Comparison of ENCODE assay signal across 18 cellular contexts in the genomic region with DNA sequence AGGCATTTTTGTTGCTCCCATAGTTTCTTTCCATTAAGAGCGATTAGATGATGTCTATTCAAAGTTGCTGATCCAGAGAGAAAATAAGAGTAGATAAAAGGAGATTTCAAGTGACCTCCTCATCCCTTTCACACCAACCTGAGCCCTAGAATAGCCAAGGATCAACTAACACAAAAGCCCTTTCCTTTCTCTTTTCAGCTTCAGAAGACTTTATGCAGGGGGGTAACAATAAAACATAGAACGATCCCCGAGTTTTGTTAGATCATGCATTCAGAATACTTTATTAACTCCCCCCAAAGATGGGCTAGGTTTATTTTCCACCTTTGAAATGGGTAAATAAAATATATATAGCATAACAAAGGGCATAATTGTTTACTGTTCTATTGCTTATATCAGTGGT. TPM values are rescaled to one million over a fixed set of nuclear protein-coding genes. Genes with fewer than 3 reads are reported as not detected.
DNase-seq lines count a peak whose midpoint lies in the region; ATAC-seq and TF ChIP-seq lines count a peak whose summit lies in the region.
"Had no signal": no experiment of that assay in that cellular context is flagged by ENCODE, and none has a peak within 500 bp of the region (broad histone marks: within the 10 kb centered on the region; RNA-seq: fewer than 3 reads in every experiment).

No MANE protein-coding gene starts in this region.

- no TSS peak for BruUV-seq in PC-3 (replicated peaks; lab: Mats Ljungman, UMichigan)

- POLR2A ChIA-PET in PC-3 (lab: Charles Lee; ENCODE audit: unreplicated experiment) = interaction anchor here (0.7 kb wide), 1 partner anchor 24 kb away, joined by 4 read pairs; no protein-coding TSS in a partner anchor

- no peaks in the 10 kb centered on the region for H4K20me1 ChIP-seq in PC-3 (ENCODE audit: low read length)
- H4K20me1 ChIP-seq in neural progenitor cell (ENCODE audit: low read depth) = peaks cover 34% of the 10 kb centered on the region

- no peaks in the 10 kb centered on the region for H3K9me3 ChIP-seq in PC-3 (ENCODE audit: low read length)
- H3K9me3 ChIP-seq in esophagus muscularis mucosa = no peaks in the 10 kb centered on the region
- no peaks in the 10 kb centered on the region for H3K9me3 ChIP-seq in neural progenitor cell (ENCODE audit: low read depth)
- H3K9me3 ChIP-seq: A549 had no signal

- no peak overlapping the region for H3K9ac ChIP-seq in PC-3 (ENCODE audit: low read length)
- H3K9ac ChIP-seq in neural progenitor cell = no peak overlapping the region
- H3K9ac ChIP-seq: KMS-11 had no signal

- H3K4me2 ChIP-seq in PC-3 (ENCODE audit: low read length) = 0 out of 2 replicates have a peak overlapping the region, but pooled peaks have one; percentile 17
- H3K4me2 ChIP-seq in neural progenitor cell = peak overlapping the region; percentile 90
- H3K4me2 ChIP-seq: A549, KMS-11 had no signal

- H3K27ac ChIP-seq in PC-3 (ENCODE audit: low read length) = no peak overlapping the region
- H3K27ac ChIP-seq in esophagus muscularis mucosa (replicated peaks in 1 of 4) = peak overlapping the region; percentile 15 to 95 (median 91)
- no peak overlapping the region for H3K27ac ChIP-seq in neural progenitor cell
- H3K27ac ChIP-seq: A549, C4-2B, KMS-11 had no signal

- H3F3A ChIP-seq in PC-3 (ENCODE audit: low read length, unreplicated experiment) (no peaks in the 10 kb centered on the region), neural progenitor cell (ENCODE audit: low read depth) (peaks cover 90% of the 10 kb centered on the region)

- TF ChIP-seq CTCF in GM13977 (IDR thresholded peaks at IDR 0.05; ENCODE audit: extremely low read depth, insufficient read depth, missing control alignments) (no peak), PC-3 (conservative IDR thresholded peaks at IDR 0.05; ENCODE audit: low read depth, low read length) (no peak), esophagus muscularis mucosa (IDR thresholded peaks at IDR 0.05) (no peak), neural progenitor cell (IDR thresholded peaks at IDR 0.05) (no peak)

- 75% methylated on average over 3 of the region's 3 CpGs for WGBS in esophagus muscularis mucosa

- peak overlapping the region; percentile 86 for H3K4me3 Mint-ChIP-seq in neural progenitor cell
- H3K4me3 Mint-ChIP-seq: H9 had no signal

- H3K36me3 Mint-ChIP-seq in neural progenitor cell = peaks cover 4% of the 10 kb centered on the region

- H3K79me2 ChIP-seq in PC-3 (ENCODE audit: low read length) = peaks cover 99% of the 10 kb centered on the region
- H3K79me2 ChIP-seq in neural progenitor cell (ENCODE audit: low read depth) = no peaks in the 10 kb centered on the region

- CTCF ChIA-PET in PC-3 (lab: Charles Lee) = interaction anchor here (0.6 kb wide), 1 partner anchor 1746 kb away, joined by 4 read pairs; no protein-coding TSS in a partner anchor

- H3K4me1 Mint-ChIP-seq in neural progenitor cell = peaks cover 78% of the 10 kb centered on the region

- H3K4me1 ChIP-seq in PC-3 (ENCODE audit: insufficient read depth, low read length) (peaks cover 27% of the 10 kb centered on the region), esophagus muscularis mucosa (peaks cover 34 to 80% (median 64%) of the 10 kb centered on the region in 4 donors), neural progenitor cell (peaks cover 75% of the 10 kb centered on the region)

- H3K27ac Mint-ChIP-seq in neural progenitor cell = peak overlapping the region; percentile 92
- H3K27ac Mint-ChIP-seq: H9 had no signal

- intact Hi-C loops in PC-3 (cut with micrococcal nuclease) (loop anchor here (5.0 kb wide), 2 partner anchors 149 to 1669 kb away; no protein-coding TSS in a partner anchor), esophagus muscularis mucosa (cut with DNase I) (no loop called here)

- no peak for TF ChIP-seq POLR2A in esophagus muscularis mucosa (IDR thresholded peaks at IDR 0.05; ENCODE audit: low read depth)

- H3K27me3 ChIP-seq in PC-3 (ENCODE audit: low read length) = no peaks in the 10 kb centered on the region
- peaks cover 0 to 35% (median 2%) of the 10 kb centered on the region in 4 donors for H3K27me3 ChIP-seq in esophagus muscularis mucosa
- peaks cover 99% of the 10 kb centered on the region for H3K27me3 ChIP-seq in neural progenitor cell

- H3K9me2 ChIP-seq in PC-3 (replicated peaks; ENCODE audit: low read length) = no peaks in the 10 kb centered on the region

- peaks cover 18% of the 10 kb centered on the region for H3K27me3 Mint-ChIP-seq in neural progenitor cell (ENCODE audit: insufficient read depth, low read depth)

- TF ChIP-seq EP300 in esophagus muscularis mucosa (IDR thresholded peaks at IDR 0.05) = no peak

- peak; percentile 5 for DNase-seq in GM13977 (ENCODE audit: low spot score)
- no peak for DNase-seq in PC-3
- no peak for DNase-seq in esophagus muscularis mucosa (ENCODE audit: extremely low spot score)
- peak; percentile 66 for DNase-seq in neural progenitor cell (ENCODE audit: low spot score)
- no peak for DNase-seq in kidney glomerular epithelial cell (lab: John Stamatoyannopoulos, UW)
- DNase-seq in effector CD4-positive, alpha-beta T cell = no peak
- DNase-seq in SKM-1 (lab: John Stamatoyannopoulos, UW; ENCODE audit: unreplicated experiment) = no peak
- no peak for DNase-seq in dedifferentiated amniotic fluid mesenchymal stem cell (ENCODE audit: extremely low spot score)
- DNase-seq: GDM1, H9, NCI-H1092, NCI-H2081 treated with DMSO at 0.1 percent for 48 hours, NCI-H510A treated with DMSO at 0.1 percent for 48 hours, NCI-H82 had no signal

- in situ Hi-C loops in GM13977 (cut with MboI; ENCODE audit: low pct_unique_long_range_greater_than_20kb, low sequenced_read_pairs, unreplicated experiment) = loop anchor here (25.0 kb wide), 1 partner anchor 1261 kb away; no protein-coding TSS in a partner anchor

- no peak overlapping the region for H3K4me3 ChIP-seq in PC-3 (ENCODE audit: low read length)
- H3K4me3 ChIP-seq in esophagus muscularis mucosa = no peak overlapping the region
- H3K4me3 ChIP-seq in neural progenitor cell = peak overlapping the region; percentile 42
- H3K4me3 ChIP-seq: A549, GM12878 had no signal

- H3K36me3 ChIP-seq in PC-3 (ENCODE audit: low read depth, low read length) = peaks cover 27% of the 10 kb centered on the region
- peaks cover 0 to under 1% (median 0%) of the 10 kb centered on the region in 4 donors for H3K36me3 ChIP-seq in esophagus muscularis mucosa
- no peaks in the 10 kb centered on the region for H3K36me3 ChIP-seq in neural progenitor cell

- ATAC-seq in PC-3 = no peak
- ATAC-seq: A549, GM12878 had no signal

- peaks cover 3% of the 10 kb centered on the region for H3K9me3 Mint-ChIP-seq in neural progenitor cell

- no peak overlapping the region for H2AFZ ChIP-seq in PC-3 (ENCODE audit: low read length)
- no peak overlapping the region for H2AFZ ChIP-seq in neural progenitor cell (replicated peaks)

RNA-seq across cellular contexts. Expression of a gene that starts 5.0 kb away (rescaled TPM):
- total RNA-seq in PC-3 (2014; rRNA removed) (24.1 and 28.8 TPM in 2 replicates), esophagus muscularis mucosa (10 to 100 TPM in 1 of 4 donors, 1 to 10 TPM in 3; 8.6 to 22.8 (median 9.5) TPM), neural progenitor cell (ENCODE audit: low replicate concordance) (8.3 and 9.3 TPM in 2 replicates)

RNA-seq across cellular contexts. Expression of a gene that starts 7.0 kb away (rescaled TPM):
- 88.4 and 118 TPM in 2 replicates for total RNA-seq in PC-3 (2014; rRNA removed)
- total RNA-seq in esophagus muscularis mucosa = 10 to 100 TPM; 17.4 to 43.8 (median 40.6) TPM
- 9.1 and 21.1 TPM in 2 replicates for total RNA-seq in neural progenitor cell (ENCODE audit: low replicate concordance)
- total RNA-seq: H9 had no signal

Comparison
In these comparisons a context has a peak if more than half of its experiments do, and no peak if none do; other contexts are left out.
1. DNase-seq: peak in GM13977 (single experiment) and neural progenitor cell (single experiment); none in PC-3 (single experiment), esophagus muscularis mucosa (single experiment), kidney glomerular epithelial cell (single experiment), effector CD4-positive, alpha-beta T cell (single experiment), SKM-1 (single experiment) and dedifferentiated amniotic fluid mesenchymal stem cell (single experiment).
2. H3K27ac ChIP-seq: peak in esophagus muscularis mucosa (4 of 4); none in PC-3 (single experiment) and neural progenitor cell (single experiment).